16 cellular contexts compared by ENCODE assay signal in genomic region chr2:224363281-224363680, GRCh38.
"Had no signal": no experiment of that assay in that cellular context is flagged by ENCODE, and none has a peak within 500 bp of the region (broad histone marks: within the 10 kb centered on the region; RNA-seq: fewer than 3 reads in every experiment).

No MANE protein-coding gene starts in this region.

- H3K9ac ChIP-seq: parathyroid adenoma had no signal

- H3K9me3 Mint-ChIP-seq: activated naive CD8-positive, alpha-beta T cell treated with anti-CD3 and anti-CD28 coated beads for 36 hours; immature natural killer cell; natural killer cell treated with Interleukin-12 subunit alpha and Interleukin-12 subunit beta and Interleukin-15 and Interleukin-18, amount 100 ng/mL, for 72 hours had no signal

- H3K27ac Mint-ChIP-seq: activated CD4-positive, alpha-beta T cell treated with anti-CD3 and anti-CD28 coated beads for 36 hours; activated naive CD8-positive, alpha-beta T cell treated with anti-CD3 and anti-CD28 coated beads for 36 hours; immature natural killer cell; natural killer cell treated with Interleukin-12 subunit alpha and Interleukin-12 subunit beta and Interleukin-15 and Interleukin-18, amount 100 ng/mL, for 72 hours; T-helper 17 cell had no signal

- H3K27me3 ChIP-seq: heart right ventricle, neutrophil, sigmoid colon, spleen had no signal

- H3K4me3 ChIP-seq: heart right ventricle, sigmoid colon, spleen had no signal

- DNase-seq: activated CD4-positive, alpha-beta T cell treated with anti-CD3 and anti-CD28 coated beads for 36 hours; activated CD4-positive, alpha-beta T cell treated with anti-CD3 and anti-CD28 coated beads, Interleukin-2, amount 50 U/mL, for 48 hours; activated naive CD8-positive, alpha-beta T cell treated with anti-CD3 and anti-CD28 coated beads for 36 hours; amniotic stem cell; heart right ventricle; immature natural killer cell; mesenchymal stem cell; sigmoid colon; spleen; stimulated activated CD4-positive, alpha-beta T cell treated with anti-CD3 and anti-CD28 coated beads, Interleukin-1b, Interleukin-23, amount 100 ng/mL, for 48 hours; stimulated activated CD8-positive, alpha-beta memory T cell treated with anti-CD3 and anti-CD28 coated beads, Interleukin-4, amount 100 ng/mL, for 48 hours; stimulated activated naive CD4-positive, alpha-beta T cell; T-helper 17 cell had no signal

- H3K27ac ChIP-seq: heart right ventricle, neutrophil, parathyroid adenoma, sigmoid colon, spleen had no signal

- H3K4me3 Mint-ChIP-seq: activated CD4-positive, alpha-beta T cell treated with anti-CD3 and anti-CD28 coated beads for 36 hours; activated naive CD8-positive, alpha-beta T cell treated with anti-CD3 and anti-CD28 coated beads for 36 hours; immature natural killer cell; natural killer cell treated with Interleukin-12 subunit alpha and Interleukin-12 subunit beta and Interleukin-15 and Interleukin-18, amount 100 ng/mL, for 72 hours; T-helper 17 cell had no signal

- H3K79me2 ChIP-seq: parathyroid adenoma had no signal

- H3K9me3 ChIP-seq: heart right ventricle, neutrophil, sigmoid colon, spleen had no signal

- ATAC-seq: activated CD4-positive, alpha-beta T cell treated with anti-CD3 and anti-CD28 coated beads for 36 hours; heart right ventricle; T-helper 17 cell had no signal

- H3K4me1 ChIP-seq: heart right ventricle, parathyroid adenoma, sigmoid colon, spleen had no signal

- H3K4me1 Mint-ChIP-seq: activated CD4-positive, alpha-beta T cell treated with anti-CD3 and anti-CD28 coated beads for 36 hours; activated naive CD8-positive, alpha-beta T cell treated with anti-CD3 and anti-CD28 coated beads for 36 hours; immature natural killer cell had no signal

- H3K36me3 ChIP-seq: heart right ventricle, neutrophil, sigmoid colon, spleen had no signal

- H3K36me3 Mint-ChIP-seq: activated naive CD8-positive, alpha-beta T cell treated with anti-CD3 and anti-CD28 coated beads for 36 hours; immature natural killer cell; natural killer cell treated with Interleukin-12 subunit alpha and Interleukin-12 subunit beta and Interleukin-15 and Interleukin-18, amount 100 ng/mL, for 72 hours had no signal

- H3K27me3 Mint-ChIP-seq: activated CD4-positive, alpha-beta T cell treated with anti-CD3 and anti-CD28 coated beads for 36 hours; activated naive CD8-positive, alpha-beta T cell treated with anti-CD3 and anti-CD28 coated beads for 36 hours; T-helper 17 cell had no signal
